24 cellular contexts compared by ENCODE assay signal in genomic region chr22:22043296-22044078, GRCh38.
A peak's percentile ranks its signal among the peaks of the same experiment; 100 is the strongest.
DNase-seq lines count a peak whose midpoint lies in the region; ATAC-seq, FAIRE-seq and TF ChIP-seq lines count a peak whose summit lies in the region.
"Had no signal": no experiment of that assay in that cellular context is flagged by ENCODE, and none has a peak within 500 bp of the region (broad histone marks: within the 10 kb centered on the region; RNA-seq: fewer than 3 reads in every experiment).

No MANE protein-coding gene starts in this region.

- H3K18ac ChIP-seq in neuronal stem cell (ENCODE audit: low read length), result no peak overlapping the region

- no peak overlapping the region for H4K91ac ChIP-seq in neuronal stem cell (ENCODE audit: low read depth, low read length, poor library complexity)

- H2BK120ac ChIP-seq in neuronal stem cell (ENCODE audit: low read depth, low read length), result no peak overlapping the region

- no TSS peak for BruUV-seq in OCI-LY7 (replicated peaks; lab: Mats Ljungman, UMichigan)

- peaks cover 67% of the 10 kb centered on the region; the same call in 1 of the 2 replicates for H3K79me2 ChIP-seq in OCI-LY7 (ENCODE audit: insufficient read depth, low read depth, low read length)

- CTCF ChIA-PET in OCI-LY7 (lab: Charles Lee; ENCODE audit: unreplicated experiment), result interaction anchor here (0.8 to 3.6 kb wide), 6 partner anchors 12 to 122 kb away, joined by 3 to 41 read pairs (median 4); no protein-coding TSS in a partner anchor

- ATAC-seq in GM21529 (IDR thresholded peaks at IDR 0.05; ENCODE audit: unreplicated experiment) (peak; percentile 66), HG03521 (IDR thresholded peaks at IDR 0.05; ENCODE audit: unreplicated experiment) (no peak)
- ATAC-seq: psoas muscle had no signal

- no peak overlapping the region for H2BK12ac ChIP-seq in neuronal stem cell (ENCODE audit: low read length)

- H3K4me3 ChIP-seq in GM12865 (ENCODE audit: low read depth, low read length) (no peak overlapping the region), OCI-LY7 (ENCODE audit: low read depth, low read length, poor library complexity, severe bottlenecking) (peak overlapping the region; percentile 70), neuronal stem cell (ENCODE audit: low read length in 2 of 2) (no peak overlapping the region)
- H3K4me3 ChIP-seq: adrenal gland, breast epithelium, left ventricle myocardium inferior, psoas muscle, tibial nerve had no signal

- H3K9ac ChIP-seq in neuronal stem cell (ENCODE audit: low read depth, low read length, poor library complexity), result no peak overlapping the region

- TF ChIP-seq CTCF in GM12865 (IDR thresholded peaks at IDR 0.05; ENCODE audit: insufficient read depth, low read depth, low read length, missing control alignments), result no peak
- TF ChIP-seq CTCF in OCI-LY7 (conservative IDR thresholded peaks at IDR 0.05; ENCODE audit: low read length), result peak; percentile 70

- H2AFZ ChIP-seq in OCI-LY7 (ENCODE audit: low read length) (peak overlapping the region; percentile 3; the same call in 1 of the 2 replicates), neuronal stem cell (ENCODE audit: low read length) (peak overlapping the region; percentile 27)

- H3K23ac ChIP-seq in neuronal stem cell (ENCODE audit: low read depth, low read length, poor library complexity), result peak overlapping the region; percentile 14

- H4K8ac ChIP-seq in neuronal stem cell (ENCODE audit: low read depth, low read length), result no peak overlapping the region

- no peaks in the 10 kb centered on the region for H3K9me2 ChIP-seq in OCI-LY7 (ENCODE audit: insufficient read depth, low read length)

- no peak for FAIRE-seq in GM19239 (lab: Jason Lieb, UNC)

- H4K20me1 ChIP-seq in OCI-LY7 (ENCODE audit: insufficient read depth, low read length), result no peaks in the 10 kb centered on the region

- H3K27ac ChIP-seq in OCI-LY7 (ENCODE audit: low read depth, low read length, poor library complexity, severe bottlenecking) (peak overlapping the region; percentile 84), neuronal stem cell (replicated peaks; ENCODE audit: low read length) (no peak overlapping the region)
- H3K27ac ChIP-seq: adrenal gland, breast epithelium, left ventricle myocardium inferior, psoas muscle, tibial nerve had no signal

- H3K14ac ChIP-seq in neuronal stem cell (ENCODE audit: low read length), result peak overlapping the region; percentile 47

- peak overlapping the region; percentile 93 for H3K4me2 ChIP-seq in OCI-LY7 (ENCODE audit: low read length)
- H3K4me2 ChIP-seq in neuronal stem cell (ENCODE audit: insufficient read depth, low read length, poor library complexity, severe bottlenecking), result no peak overlapping the region

- peak; percentile 49 for DNase-seq in GM12865 (ENCODE audit: low read depth)
- peak; percentile 81 for DNase-seq in OCI-LY7 (ENCODE audit: low spot score)
- DNase-seq in neuronal stem cell (ENCODE audit: low spot score), result no peak
- DNase-seq in UCSD-AML1 (lab: John Stamatoyannopoulos, UW; ENCODE audit: unreplicated experiment), result no peak
- no peak for DNase-seq in NCI-H526 (lab: John Stamatoyannopoulos, UW)
- no peak for DNase-seq in GM19239 (ENCODE audit: insufficient read length, low spot score)
- DNase-seq: activated CD4-positive, alpha-beta T cell treated with anti-CD3 and anti-CD28 coated beads, Interleukin-2, amount 50 U/mL, for 1 hour; activated gamma-delta T cell; activated T-cell treated with anti-CD3 and anti-CD28 coated beads for 4 hours; adrenal gland; CD4-positive, alpha-beta T cell; DMS153; H9; immature natural killer cell; left ventricle myocardium inferior; NCI-H1436; NCI-H524 treated with DMSO at 0.1 percent for 48 hours; psoas muscle; SIG-M5; stimulated activated CD4-positive, alpha-beta T cell treated with anti-CD3 and anti-CD28 coated beads, Interleukin-1b, Interleukin-23, amount 100 ng/mL, for 48 hours had no signal

- no peak overlapping the region for H2BK15ac ChIP-seq in neuronal stem cell (ENCODE audit: low read length)

- H2BK5ac ChIP-seq in neuronal stem cell (ENCODE audit: low read length), result no peak overlapping the region

- H3K9me3 ChIP-seq in OCI-LY7 (ENCODE audit: low read length) (no peaks in the 10 kb centered on the region), neuronal stem cell (replicated peaks in 1 of 2; ENCODE audit: control insufficient read depth in 2 of 2, insufficient read depth in 1 of 2, low read depth in 1 of 2, low read length in 2 of 2) (no peaks in the 10 kb centered on the region)
- H3K9me3 ChIP-seq: adrenal gland, breast epithelium, left ventricle myocardium inferior, psoas muscle, tibial nerve had no signal

- H3K4ac ChIP-seq in neuronal stem cell (ENCODE audit: low read length), result no peak overlapping the region

- POLR2A ChIA-PET in OCI-LY7 (lab: Charles Lee), result interaction anchor here (0.8 to 9.1 kb wide), 18 partner anchors 12 to 414 kb away, joined by 3 to 262 read pairs (median 5); partner anchors contain the start of gene TOP3B

- H2AK5ac ChIP-seq in neuronal stem cell (ENCODE audit: low read depth, low read length), result no peak overlapping the region

- peaks cover 0 to 22% (median 5%) of the 10 kb centered on the region in 3 experiments for H3K27me3 ChIP-seq in neuronal stem cell (ENCODE audit: control insufficient read depth in 3 of 3, insufficient read depth in 3 of 3, low read depth in 1 of 3, low read length in 3 of 3)
- H3K27me3 ChIP-seq: adrenal gland, breast epithelium, tibial nerve had no signal

- WGBS in neuronal stem cell (ENCODE audit: extremely low coverage in 2 of 2, insufficient read length in 2 of 2, insufficient replicate concordance in 1 of 2), 2 donors, result no CpG with 5 or more reads among the region's 11 CpGs

- H3K36me3 ChIP-seq in OCI-LY7 (ENCODE audit: insufficient read depth, low read length) (peaks cover 16% of the 10 kb centered on the region), neuronal stem cell (replicated peaks in 1 of 2; ENCODE audit: control insufficient read depth in 2 of 2, insufficient read depth in 2 of 2, low read length in 2 of 2) (no peaks in the 10 kb centered on the region)
- H3K36me3 ChIP-seq: adrenal gland, left ventricle myocardium inferior, tibial nerve had no signal

- H3K79me1 ChIP-seq in neuronal stem cell (ENCODE audit: low read depth, low read length), result no peaks in the 10 kb centered on the region

- H3K4me1 ChIP-seq in OCI-LY7 (ENCODE audit: insufficient read depth, low read length, poor library complexity, severe bottlenecking) (peaks cover 96% of the 10 kb centered on the region), neuronal stem cell (ENCODE audit: control insufficient read depth in 2 of 2, insufficient read depth in 1 of 2, low read depth in 1 of 2, low read length in 2 of 2) (peaks cover 2 to 15% of the 10 kb centered on the region in 2 donors)
- H3K4me1 ChIP-seq: adrenal gland, breast epithelium, left ventricle myocardium inferior, psoas muscle, tibial nerve had no signal

- intact Hi-C loops in OCI-LY7 (cut with micrococcal nuclease; ENCODE audit: unreplicated experiment), result loop anchor here (2.0 to 10.0 kb wide), 3 partner anchors 123 to 891 kb away; no protein-coding TSS in a partner anchor

Comparison
In these comparisons a context has a peak if more than half of its experiments do, and no peak if none do; other contexts are left out.
1. DNase-seq: peak in GM12865 (single experiment) and OCI-LY7 (single experiment); none in neuronal stem cell (single experiment), UCSD-AML1 (single experiment), NCI-H526 (0 of 2) and GM19239 (single experiment).